Comparison of ENCODE assay signal across 9 cellular contexts in the genomic region with DNA sequence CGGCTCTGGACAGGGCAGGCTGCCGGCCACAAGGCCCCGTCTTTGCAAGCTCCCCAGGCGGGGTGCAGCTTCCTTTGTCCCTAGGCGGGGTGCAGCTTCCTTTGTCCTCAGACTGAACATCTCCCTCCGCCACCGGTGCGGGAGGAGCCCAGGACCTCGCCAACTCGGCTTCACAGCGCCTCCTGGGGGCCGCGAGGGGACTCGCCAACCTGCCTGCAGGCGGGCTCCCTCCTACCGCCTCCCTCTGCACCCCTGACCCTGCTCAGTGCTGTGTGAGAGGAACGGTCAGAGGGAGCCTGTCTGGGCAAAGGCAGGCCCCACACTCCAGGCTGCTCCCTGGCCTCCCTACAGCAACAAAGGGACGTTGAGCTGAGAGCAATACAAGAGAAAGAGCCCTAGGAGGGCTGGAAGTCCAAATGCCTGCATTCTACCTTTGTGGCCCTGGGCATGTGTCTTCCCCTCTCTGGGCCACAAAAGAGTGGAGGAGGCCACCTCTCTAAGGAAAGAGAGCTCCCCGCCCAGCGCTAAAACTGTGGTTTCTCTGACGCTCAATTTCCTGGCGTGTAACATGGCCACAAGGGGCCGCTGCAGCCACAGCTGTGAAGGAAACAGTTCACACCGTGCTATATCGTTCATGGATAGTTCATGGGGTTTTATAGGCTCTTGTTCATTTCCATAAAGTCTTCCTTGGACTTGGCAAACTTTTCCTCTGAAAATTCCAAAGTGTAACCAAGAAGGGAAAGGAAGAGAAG. TPM values are rescaled to one million over a fixed set of nuclear protein-coding genes. Genes with fewer than 3 reads are reported as not detected.
DNase-seq lines count a peak whose midpoint lies in the region; ATAC-seq, FAIRE-seq and TF ChIP-seq lines count a peak whose summit lies in the region.
"Had no signal": no experiment of that assay in that cellular context is flagged by ENCODE, and none has a peak within 500 bp of the region (broad histone marks: within the 10 kb centered on the region; RNA-seq: fewer than 3 reads in every experiment).

No MANE protein-coding gene starts in this region.

- no peak overlapping the region for H3K27ac Mint-ChIP-seq in CD8-positive, alpha-beta T cell
- 0 out of 2 replicates have a peak overlapping the region, but pooled peaks have one; percentile 65 for H3K27ac Mint-ChIP-seq in WTC11

- H3K4me3 Mint-ChIP-seq in CD8-positive, alpha-beta T cell = peak overlapping the region; percentile 54
- peak overlapping the region; percentile 47; the same call in 1 of the 2 replicates for H3K4me3 Mint-ChIP-seq in WTC11

- no peaks in the 10 kb centered on the region for H3K36me3 Mint-ChIP-seq in CD8-positive, alpha-beta T cell
- peaks cover 3% of the 10 kb centered on the region for H3K36me3 Mint-ChIP-seq in WTC11

- H3K9ac ChIP-seq in mammary epithelial cell (ENCODE audit: insufficient read depth, low read length) = peak overlapping the region; percentile 74

- H3K27ac ChIP-seq in CD8-positive, alpha-beta T cell (ENCODE audit: low read depth, low read length) = no peak overlapping the region
- H3K27ac ChIP-seq in mammary epithelial cell (ENCODE audit: insufficient read depth, low read depth, low read length) (peak overlapping the region; percentile 85), skin epidermis (peak overlapping the region in 19 of 21 experiments; percentile 10 to 85 (median 71))

- H3K4me3 ChIP-seq in CD8-positive, alpha-beta T cell (ENCODE audit: low read depth, low read length) = peak overlapping the region; percentile 40
- peak overlapping the region in 1 of 3 experiments; percentile 23 for H3K4me3 ChIP-seq in mammary epithelial cell (replicated peaks in 1 of 3; ENCODE audit: insufficient read depth in 1 of 3, low read depth in 2 of 3, low read length in 3 of 3)
- H3K4me3 ChIP-seq in skin epidermis = peak overlapping the region in 3 of 7 experiments; percentile 3 to 25 (median 10)

- POLR2A ChIA-PET in CD8-positive, alpha-beta T cell (lab: Charles Lee) = interaction anchor here (0.8 to 1.5 kb wide), 5 partner anchors 9 to 241 kb away, joined by 3 to 4 read pairs (median 3); no protein-coding TSS in a partner anchor
- POLR2A ChIA-PET in WTC11 (lab: Charles Lee) = interaction anchor here (0.5 to 2.6 kb wide), 7 partner anchors 10 to 1765 kb away, joined by 3 to 22 read pairs (median 4); a partner anchor contains a TSS

- peak; percentile 82 for TF ChIP-seq CTCF in CD8-positive, alpha-beta T cell (IDR thresholded peaks at IDR 0.05)
- peak; percentile 80 for TF ChIP-seq CTCF in WTC11 (IDR thresholded peaks at IDR 0.05)
- peak; percentile 91 to 96 for TF ChIP-seq CTCF in mammary epithelial cell (conservative IDR thresholded peaks at IDR 0.05 in 1 of 2, IDR thresholded peaks at IDR 0.05 in 1 of 2; ENCODE audit: extremely low read depth in 1 of 2, insufficient read depth in 1 of 2, low read depth in 1 of 2, low read length in 2 of 2)

- intact Hi-C loops in CD8-positive, alpha-beta T cell (cut with DNase I, micrococcal nuclease) = loop anchor here (1.0 to 5.0 kb wide), 7 partner anchors 99 to 747 kb away; no protein-coding TSS in a partner anchor
- intact Hi-C loops in mammary epithelial cell (cut with micrococcal nuclease) = loop anchor here (1.0 to 5.0 kb wide), 15 partner anchors 30 to 746 kb away; a partner anchor contains a TSS

- ATAC-seq in CD8-positive, alpha-beta T cell = peak; percentile 87
- ATAC-seq in WTC11 (peak; percentile 89), HG03378 (IDR thresholded peaks at IDR 0.05; ENCODE audit: unreplicated experiment) (no peak)

- peaks cover 14% of the 10 kb centered on the region for H3K4me1 ChIP-seq in CD8-positive, alpha-beta T cell (ENCODE audit: insufficient read depth, low read length)
- peaks cover 52% of the 10 kb centered on the region for H3K4me1 ChIP-seq in mammary epithelial cell (ENCODE audit: insufficient read depth, low read length)

- in situ Hi-C loops in mammary epithelial cell (cut with MboI; ENCODE audit: low sequenced_read_pairs in 2 of 2) = loop anchor here in 1 of 2 donors (10.0 kb wide), 1 partner anchor 744 kb away; no protein-coding TSS in a partner anchor

- peaks cover 8% of the 10 kb centered on the region for H3K4me1 Mint-ChIP-seq in CD8-positive, alpha-beta T cell (ENCODE audit: low read depth)
- peaks cover 26% of the 10 kb centered on the region for H3K4me1 Mint-ChIP-seq in WTC11

- H2AFZ ChIP-seq in mammary epithelial cell (ENCODE audit: low read depth, low read length) = peak overlapping the region; percentile 74

- H4K20me1 ChIP-seq in mammary epithelial cell (ENCODE audit: insufficient read depth, low read length) = no peaks in the 10 kb centered on the region

- no peak; the same call in 1 of the 2 replicates for TF ChIP-seq POLR2A in H54 (IDR thresholded peaks at IDR 0.05; ENCODE audit: low read depth, low read length)

- BruUV-seq in mammary epithelial cell (replicated peaks; lab: Mats Ljungman, UMichigan) = no TSS peak

- peak overlapping the region; percentile 76 for H3K4me2 ChIP-seq in mammary epithelial cell (ENCODE audit: insufficient read depth, low read depth, low read length)

- peaks cover 13% of the 10 kb centered on the region for H3K27me3 Mint-ChIP-seq in CD8-positive, alpha-beta T cell (ENCODE audit: low read depth)
- peaks cover 5% of the 10 kb centered on the region for H3K27me3 Mint-ChIP-seq in WTC11 (ENCODE audit: low read depth)

- CTCF ChIA-PET in CD8-positive, alpha-beta T cell (lab: Charles Lee) = interaction anchor here (0.6 to 6.2 kb wide), 58 partner anchors 8 to 805 kb away, joined by 3 to 93 read pairs (median 4); a partner anchor contains a TSS
- CTCF ChIA-PET in WTC11 (lab: Charles Lee) (interaction anchor here (0.6 to 9.6 kb wide), 120 partner anchors 8 to 934 kb away, joined by 3 to 380 read pairs (median 6); a partner anchor contains a TSS), mammary epithelial cell (lab: Charles Lee; ENCODE audit: low non-redundant PET) (interaction anchor here (0.5 to 2.1 kb wide), 33 partner anchors 11 to 928 kb away, joined by 3 to 37 read pairs (median 4); a partner anchor contains a TSS)

- FAIRE-seq in H54 (lab: Jason Lieb, UNC) = no peak

- H3K9me3 Mint-ChIP-seq in CD8-positive, alpha-beta T cell = peaks cover 3% of the 10 kb centered on the region
- H3K9me3 Mint-ChIP-seq in WTC11 = peaks cover 9% of the 10 kb centered on the region

- no peaks in the 10 kb centered on the region for H3K9me3 ChIP-seq in CD8-positive, alpha-beta T cell (ENCODE audit: low read length)
- no peaks in the 10 kb centered on the region for H3K9me3 ChIP-seq in mammary epithelial cell (replicated peaks; ENCODE audit: insufficient read depth, low read length)

- DNase-seq in CD8-positive, alpha-beta T cell = peak; percentile 72 to 87 (median 79)
- DNase-seq in H54 (ENCODE audit: insufficient read length, low spot score) (peak; percentile 85), NCI-H2171 (lab: John Stamatoyannopoulos, UW) (peak; percentile 59), WTC11 (ENCODE audit: low spot score) (peak; percentile 91), mammary epithelial cell (peak; percentile 91), iPS-NIHi7 (ENCODE audit: extremely low spot score) (peak; percentile 92)

- WGBS in mammary epithelial cell (ENCODE audit: low coverage, missing lambda C conversion rate) = 3% methylated on average over 13 of the region's 25 CpGs

- no peaks in the 10 kb centered on the region for H3K27me3 ChIP-seq in CD8-positive, alpha-beta T cell (ENCODE audit: insufficient read depth, low read length)
- no peaks in the 10 kb centered on the region for H3K27me3 ChIP-seq in mammary epithelial cell (ENCODE audit: insufficient read depth, low read length)

- H3K36me3 ChIP-seq in CD8-positive, alpha-beta T cell (ENCODE audit: insufficient read depth, low read length) = no peaks in the 10 kb centered on the region
- no peaks in the 10 kb centered on the region for H3K36me3 ChIP-seq in mammary epithelial cell (ENCODE audit: insufficient read depth, low read length)

- no peaks in the 10 kb centered on the region for H3K79me2 ChIP-seq in mammary epithelial cell (ENCODE audit: insufficient read depth, low read length)

- dilution Hi-C loops in mammary epithelial cell (cut with HindIII; ENCODE audit: low sequenced_read_pairs) = no loop called here

TF ChIP-seq in WTC11, 78 proteins besides CTCF, POLR2A, EP300 and RAD21 (continues in another document):
- TF ChIP-seq ZNF121 (CRISPR knock-in tag; IDR thresholded peaks at IDR 0.05) (peak; percentile 57; the same call in 1 of the 2 replicates), ZNF317 (CRISPR knock-in tag; IDR thresholded peaks at IDR 0.05; ENCODE audit: borderline replicate concordance, low read depth) (peak; percentile 22; the same call in 1 of the 2 replicates)
- TF ChIP-seq, protein P1, sequence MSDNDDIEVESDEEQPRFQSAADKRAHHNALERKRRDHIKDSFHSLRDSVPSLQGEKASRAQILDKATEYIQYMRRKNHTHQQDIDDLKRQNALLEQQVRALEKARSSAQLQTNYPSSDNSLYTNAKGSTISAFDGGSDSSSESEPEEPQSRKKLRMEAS (CRISPR knock-in tag; IDR thresholded peaks at IDR 0.05) = peak; percentile 63
- TF ChIP-seq, protein P2, sequence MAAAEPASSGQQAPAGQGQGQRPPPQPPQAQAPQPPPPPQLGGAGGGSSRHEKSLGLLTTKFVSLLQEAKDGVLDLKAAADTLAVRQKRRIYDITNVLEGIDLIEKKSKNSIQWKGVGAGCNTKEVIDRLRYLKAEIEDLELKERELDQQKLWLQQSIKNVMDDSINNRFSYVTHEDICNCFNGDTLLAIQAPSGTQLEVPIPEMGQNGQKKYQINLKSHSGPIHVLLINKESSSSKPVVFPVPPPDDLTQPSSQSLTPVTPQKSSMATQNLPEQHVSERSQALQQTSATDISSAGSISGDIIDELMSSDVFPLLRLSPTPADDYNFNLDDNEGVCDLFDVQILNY (CRISPR knock-in tag; IDR thresholded peaks at IDR 0.05) = 0 out of 2 replicates have a peak, but pooled peaks have one; percentile 11

RNA-seq across cellular contexts. Expression of a gene that starts 20.9 kb away (rescaled TPM):
- not detected for total RNA-seq in CD8-positive, alpha-beta T cell
- total RNA-seq in WTC11 (2021) (110 to 130 TPM (median 124 TPM) in 3 replicates), mammary epithelial cell (10 to 100 TPM in 1 of 2 donors, not detected in 1; 29.3 TPM)
- 1.7 TPM for polyA plus RNA-seq in mammary epithelial cell
- not detected for polyA minus RNA-seq in mammary epithelial cell

RNA-seq across cellular contexts. Expression of a gene that starts 22.8 kb away (rescaled TPM):
- total RNA-seq in CD8-positive, alpha-beta T cell = not detected
- total RNA-seq in WTC11 (2021) (not detected in 3 replicates), mammary epithelial cell (under 1 TPM; 0.17 to 0.80 TPM)
- 0.35 TPM for polyA plus RNA-seq in mammary epithelial cell
- polyA minus RNA-seq in mammary epithelial cell = not detected
- polyA plus RNA-seq: adipose tissue had no signal

RNA-seq across cellular contexts. Expression of a gene that starts 30.3 kb away (rescaled TPM):
- total RNA-seq in CD8-positive, alpha-beta T cell = not detected
- total RNA-seq in WTC11 (2021) (0.34 to 0.55 TPM (median 0.37 TPM) in 3 replicates), mammary epithelial cell (1,000 to 10,000 TPM in 1 of 2 donors, 100 to 1,000 TPM in 1; 302 to 1,980 TPM)
- polyA plus RNA-seq in mammary epithelial cell = 2,083 TPM
- 1,726 TPM for polyA minus RNA-seq in mammary epithelial cell

RNA-seq across cellular contexts. Expression of a gene that starts 37.7 kb away (rescaled TPM):
- not detected for total RNA-seq in CD8-positive, alpha-beta T cell
- total RNA-seq in WTC11 (2021) (not detected in 3 replicates), mammary epithelial cell (1,000 to 10,000 TPM; 4,602 to 9,976 TPM)
- polyA plus RNA-seq in mammary epithelial cell = 26,464 TPM
- 15,260 TPM for polyA minus RNA-seq in mammary epithelial cell

RNA-seq across cellular contexts. Expression of a gene that starts 43.6 kb away (rescaled TPM):
- total RNA-seq in CD8-positive, alpha-beta T cell = not detected
- total RNA-seq in WTC11 (2021) (not detected in 3 replicates), mammary epithelial cell (1 to 10 TPM in 1 of 2 donors, under 1 TPM in 1; 0.17 to 1.4 TPM)
- polyA plus RNA-seq in mammary epithelial cell = 1.2 TPM
- not detected for polyA minus RNA-seq in mammary epithelial cell

Comparison
In these comparisons a context has a peak if more than half of its experiments do, and no peak if none do; other contexts are left out.
1. RNA of a gene that starts 30.3 kb away (total RNA-seq): 302 to 1,980 TPM in mammary epithelial cell; 0.34 to 0.55 TPM in WTC11 and not detected in CD8-positive, alpha-beta T cell; every median in the first group is over 100 times any median in the second.
2. Peak in every context shown above with its lines, with median percentiles within 50 percentile points of each other: DNase-seq and CTCF ChIP-seq.